22 cellular contexts compared by ENCODE assay signal in genomic region chr2:239946570-239947311, GRCh38.
DNase-seq lines count a peak whose midpoint lies in the region; ATAC-seq and TF ChIP-seq lines count a peak whose summit lies in the region.
"Had no signal": no experiment of that assay in that cellular context is flagged by ENCODE, and none has a peak within 500 bp of the region (broad histone marks: within the 10 kb centered on the region; RNA-seq: fewer than 3 reads in every experiment).

No MANE protein-coding gene starts in this region.

- peaks cover under 1% of the 10 kb centered on the region for H3K36me3 Mint-ChIP-seq in effector memory CD8-positive, alpha-beta T cell (ENCODE audit: insufficient read depth)
- H3K36me3 Mint-ChIP-seq: immature natural killer cell; stimulated activated effector memory CD8-positive, alpha-beta T cell treated with anti-CD3 and anti-CD28 coated beads, Interleukin-12 subunit alpha, Interleukin-12 subunit beta, amount 100 ng/mL, for 72 hours had no signal

- H3K4me1 Mint-ChIP-seq in effector memory CD8-positive, alpha-beta T cell (ENCODE audit: low read depth in 2 of 2) = peaks cover 6 to 8% of the 10 kb centered on the region in 2 donors

- no peaks in the 10 kb centered on the region for H3K9me3 Mint-ChIP-seq in effector memory CD8-positive, alpha-beta T cell
- H3K9me3 Mint-ChIP-seq: CD4-positive, alpha-beta T cell; stimulated activated effector memory CD8-positive, alpha-beta T cell treated with anti-CD3 and anti-CD28 coated beads, Interleukin-12 subunit alpha, Interleukin-12 subunit beta, amount 100 ng/mL, for 72 hours had no signal

- H3K36me3 ChIP-seq in right atrium auricular region (no peaks in the 10 kb centered on the region), lower lobe of right lung (no peaks in the 10 kb centered on the region), upper lobe of right lung (no peaks in the 10 kb centered on the region)
- H3K36me3 ChIP-seq: colonic mucosa, MG63, thoracic aorta had no signal

- peak; percentile 44 for DNase-seq in Right ventricle myocardium inferior (ENCODE audit: missing footprints)
- no peak for DNase-seq in right atrium auricular region (ENCODE audit: low spot score)
- DNase-seq in lower lobe of right lung = peak; percentile 35
- DNase-seq in upper lobe of right lung = peak; percentile 37
- DNase-seq in effector memory CD8-positive, alpha-beta T cell = no peak
- DNase-seq: activated CD4-positive, alpha-beta T cell treated with anti-CD3 and anti-CD28 coated beads for 4 hours; activated naive CD4-positive, alpha-beta T cell treated with Interleukin-2 at 50 U/mL for 16 hours; colonic mucosa; DMS153; GM23248; immature natural killer cell; MG63; NCI-H1436; NCI-H2171; NCI-H526 treated with DMSO at 0.1 percent for 48 hours; SHP77 treated with DMSO at 0.1 percent for 48 hours had no signal

- H3K4me3 Mint-ChIP-seq in effector memory CD8-positive, alpha-beta T cell = no peak overlapping the region
- H3K4me3 Mint-ChIP-seq: CD4-positive, alpha-beta T cell; immature natural killer cell; stimulated activated effector memory CD8-positive, alpha-beta T cell treated with anti-CD3 and anti-CD28 coated beads, Interleukin-12 subunit alpha, Interleukin-12 subunit beta, amount 100 ng/mL, for 72 hours had no signal

- TF ChIP-seq CTCF in right atrium auricular region (IDR thresholded peaks at IDR 0.05) = no peak
- TF ChIP-seq CTCF in lower lobe of right lung (IDR thresholded peaks at IDR 0.05) = no peak
- TF ChIP-seq CTCF in upper lobe of right lung (IDR thresholded peaks at IDR 0.05) = no peak

- intact Hi-C loops in Right ventricle myocardium inferior (cut with DNase I) (no loop called here), lower lobe of right lung (cut with DNase I) (no loop called here), upper lobe of right lung (cut with DNase I) (no loop called here)

- no peak overlapping the region for H3K27ac ChIP-seq in right atrium auricular region
- peak overlapping the region; percentile 96 for H3K27ac ChIP-seq in cingulate gyrus (ENCODE audit: low read depth, low read length)
- H3K27ac ChIP-seq in lower lobe of right lung = no peak overlapping the region
- H3K27ac ChIP-seq in upper lobe of right lung = no peak overlapping the region
- H3K27ac ChIP-seq: colonic mucosa, GM23248, thoracic aorta had no signal

- no peaks in the 10 kb centered on the region for H3K27me3 Mint-ChIP-seq in effector memory CD8-positive, alpha-beta T cell
- H3K27me3 Mint-ChIP-seq: CD4-positive, alpha-beta T cell had no signal

- no peaks in the 10 kb centered on the region for H3K9me3 ChIP-seq in right atrium auricular region
- no peaks in the 10 kb centered on the region for H3K9me3 ChIP-seq in lower lobe of right lung
- H3K9me3 ChIP-seq in upper lobe of right lung = no peaks in the 10 kb centered on the region
- H3K9me3 ChIP-seq: colonic mucosa, MG63, thoracic aorta had no signal

- H3K4me1 ChIP-seq in right atrium auricular region = peaks cover 0 to under 1% of the 10 kb centered on the region in 2 donors
- no peaks in the 10 kb centered on the region for H3K4me1 ChIP-seq in lower lobe of right lung
- no peaks in the 10 kb centered on the region for H3K4me1 ChIP-seq in upper lobe of right lung
- H3K4me1 ChIP-seq: colonic mucosa had no signal

- H3K4me3 ChIP-seq in right atrium auricular region = no peak overlapping the region
- H3K4me3 ChIP-seq in lower lobe of right lung = no peak overlapping the region
- H3K4me3 ChIP-seq in upper lobe of right lung = no peak overlapping the region
- H3K4me3 ChIP-seq: colonic mucosa, GM23248, MG63, thoracic aorta had no signal

- no peak for TF ChIP-seq POLR2A in GM18505 (IDR thresholded peaks at IDR 0.05; ENCODE audit: borderline replicate concordance, extremely low read depth, insufficient read depth, insufficient read length)

- H3K27me3 ChIP-seq in right atrium auricular region (no peaks in the 10 kb centered on the region), lower lobe of right lung (ENCODE audit: low read depth) (no peaks in the 10 kb centered on the region), upper lobe of right lung (no peaks in the 10 kb centered on the region)
- H3K27me3 ChIP-seq: colonic mucosa, MG63 had no signal

- no peak for ATAC-seq in Right ventricle myocardium inferior
- ATAC-seq in lower lobe of right lung = no peak
- no peak for ATAC-seq in upper lobe of right lung
- ATAC-seq in GM21390 (IDR thresholded peaks at IDR 0.05; ENCODE audit: unreplicated experiment) = no peak
- ATAC-seq in GM18505 (IDR thresholded peaks at IDR 0.05; ENCODE audit: unreplicated experiment) = no peak
- ATAC-seq in effector memory CD8-positive, alpha-beta T cell (replicated peaks) = no peak
- ATAC-seq: stimulated activated effector memory CD8-positive, alpha-beta T cell treated with anti-CD3 and anti-CD28 coated beads, Interleukin-12 subunit alpha, Interleukin-12 subunit beta, amount 100 ng/mL, for 72 hours had no signal

- peak overlapping the region in 1 of 2 donors; percentile 90 for H3K27ac Mint-ChIP-seq in effector memory CD8-positive, alpha-beta T cell
- H3K27ac Mint-ChIP-seq: CD4-positive, alpha-beta T cell; stimulated activated effector memory CD8-positive, alpha-beta T cell treated with anti-CD3 and anti-CD28 coated beads, Interleukin-12 subunit alpha, Interleukin-12 subunit beta, amount 100 ng/mL, for 72 hours had no signal

Comparison
In these comparisons a context has a peak if more than half of its experiments do, and no peak if none do; other contexts are left out.
1. DNase-seq: peak in Right ventricle myocardium inferior (single experiment), lower lobe of right lung (single experiment) and upper lobe of right lung (single experiment); none in right atrium auricular region (single experiment) and effector memory CD8-positive, alpha-beta T cell (0 of 3).